In genomic region chr22:41448189-41448808, GRCh38 we compare ENCODE assay signal across 8 cellular contexts. TPM values are rescaled to one million over a fixed set of nuclear protein-coding genes. Genes with fewer than 3 reads are reported as not detected.
A peak's percentile ranks its signal among the peaks of the same experiment; 100 is the strongest.
DNase-seq lines count a peak whose midpoint lies in the region; ATAC-seq, FAIRE-seq and TF ChIP-seq lines count a peak whose summit lies in the region.

No MANE protein-coding gene starts in this region.

- H3F3A ChIP-seq in smooth muscle cell (ENCODE audit: low read depth): peaks cover 5% of the 10 kb centered on the region

- no peak for TF ChIP-seq EP300 in A549 (IDR thresholded peaks at IDR 0.05)

- H3K9me3 Mint-ChIP-seq in activated B cell treated with CpG ODN at 0.5 μM for 24 hours (no peaks in the 10 kb centered on the region), immature natural killer cell (no peaks in the 10 kb centered on the region)

- no peaks in the 10 kb centered on the region for H3K27me3 ChIP-seq in smooth muscle cell (ENCODE audit: low read depth)

- FAIRE-seq in A549 (lab: Jason Lieb, UNC): no peak

- TF ChIP-seq RAD21 in A549 (conservative IDR thresholded peaks at IDR 0.05 in 1 of 2, IDR thresholded peaks at IDR 0.05 in 1 of 2): no peak

- H2AFZ ChIP-seq in smooth muscle cell (ENCODE audit: low read depth): peak overlapping the region; percentile 59

- no peaks in the 10 kb centered on the region for H3K9me3 ChIP-seq in A549
- no peaks in the 10 kb centered on the region for H3K9me3 ChIP-seq in smooth muscle cell (replicated peaks; ENCODE audit: low read depth)

- H3K27ac ChIP-seq in A549 (peak overlapping the region; percentile 100), caudate nucleus (ENCODE audit: low read depth, low read length) (peak overlapping the region; percentile 99), smooth muscle cell (ENCODE audit: low read depth) (peak overlapping the region; percentile 97)

- peaks cover 28% of the 10 kb centered on the region for H3K79me2 ChIP-seq in smooth muscle cell (ENCODE audit: low read depth)

- H3K9ac ChIP-seq in smooth muscle cell (ENCODE audit: low read depth): peak overlapping the region; percentile 94

- DNase-seq in A549 (ENCODE audit: low read depth in 1 of 2, low spot score in 1 of 2): peak; percentile 87 to 98
- peak; percentile 94 for DNase-seq in NCI-H226
- DNase-seq in activated B cell treated with CpG ODN at 0.5 μM for 24 hours: peak; percentile 77
- peak; percentile 61 to 100 (median 99) for DNase-seq in caudate nucleus (lab: John Stamatoyannopoulos, UW)
- peak; percentile 88 to 89 (median 89) for DNase-seq in immature natural killer cell
- DNase-seq in smooth muscle cell (lab: John Stamatoyannopoulos, UW; ENCODE audit: unreplicated experiment): peak; percentile 83

- H3K4me3 Mint-ChIP-seq in activated B cell treated with CpG ODN at 0.5 μM for 24 hours (peak overlapping the region; percentile 95), immature natural killer cell (peak overlapping the region; percentile 89 to 99 (median 96))

- intact Hi-C loops in activated B cell treated with CpG ODN at 0.5 μM for 24 hours (cut with micrococcal nuclease): loop anchor here (1.0 to 10.0 kb wide), 7 partner anchors 21 to 353 kb away; partner anchors contain the start of genes ACO2, DESI1, EP300 and TEF

- POLR2A ChIA-PET in A549 (lab: Yijun Ruan, JAX): interaction anchor here (0.6 to 2.4 kb wide), 9 partner anchors 8 to 497 kb away, joined by 3 to 13 read pairs (median 4); partner anchors contain the start of genes ACO2, PHF5A, RBX1 and TEF
- POLR2A ChIA-PET in activated B cell treated with CpG ODN at 0.5 μM for 24 hours (lab: Charles Lee): interaction anchor here (0.6 to 10.7 kb wide), 21 partner anchors 9 to 414 kb away, joined by 3 to 584 read pairs (median 6); partner anchors contain the start of genes ACO2, DESI1, PHF5A and RANGAP1

- ATAC-seq in A549 (peak; percentile 76 to 85), GM18873 (IDR thresholded peaks at IDR 0.05; ENCODE audit: low FRiP score, unreplicated experiment) (peak; percentile 41), HG03175 (IDR thresholded peaks at IDR 0.05; ENCODE audit: unreplicated experiment) (peak; percentile 53), activated B cell treated with CpG ODN at 0.5 μM for 24 hours (ENCODE audit: low read depth) (peak; percentile 64)

- no peak; the same call in 1 of the 2 replicates for TF ChIP-seq POLR2A in A549 (IDR thresholded peaks at IDR 0.05; ENCODE audit: low read length)

- H3K4me1 Mint-ChIP-seq in activated B cell treated with CpG ODN at 0.5 μM for 24 hours (peaks cover 20% of the 10 kb centered on the region), immature natural killer cell (peaks cover 28 to 33% of the 10 kb centered on the region in 2 donors)

- H3K36me3 Mint-ChIP-seq in activated B cell treated with CpG ODN at 0.5 μM for 24 hours (ENCODE audit: low read depth) (peaks cover 35% of the 10 kb centered on the region), immature natural killer cell (no peaks in the 10 kb centered on the region)

- 2% methylated on average over 24 of the region's 28 CpGs for WGBS in A549 (ENCODE audit: missing lambda C conversion rate)
- WGBS in smooth muscle cell (ENCODE audit: low lambda C conversion rate): 5% methylated on average over 17 of the region's 28 CpGs

- no peak for TF ChIP-seq CTCF in A549 (IDR thresholded peaks at IDR 0.05)
- TF ChIP-seq CTCF in activated B cell treated with CpG ODN at 0.5 μM for 24 hours (IDR thresholded peaks at IDR 0.05): no peak
- TF ChIP-seq CTCF in smooth muscle cell (IDR thresholded peaks at IDR 0.05; ENCODE audit: borderline replicate concordance, insufficient read depth, poor library complexity, severe bottlenecking): no peak

- H3K4me3 ChIP-seq in A549 (peak overlapping the region; percentile 96), smooth muscle cell (peak overlapping the region; percentile 89)

- H3K4me2 ChIP-seq in A549: peak overlapping the region; percentile 76
- peak overlapping the region; percentile 86 for H3K4me2 ChIP-seq in smooth muscle cell

- H3K4me1 ChIP-seq in A549 (peaks cover 10% of the 10 kb centered on the region), smooth muscle cell (ENCODE audit: low read depth) (peaks cover 4% of the 10 kb centered on the region)

- H4K20me1 ChIP-seq in smooth muscle cell (ENCODE audit: low read depth): peaks cover 19% of the 10 kb centered on the region

- no peaks in the 10 kb centered on the region for H3K36me3 ChIP-seq in smooth muscle cell (ENCODE audit: low read depth)

- H3K27ac Mint-ChIP-seq in activated B cell treated with CpG ODN at 0.5 μM for 24 hours (peak overlapping the region; percentile 98), immature natural killer cell (peak overlapping the region; percentile 91 to 99 (median 96))

- CTCF ChIA-PET in A549 (lab: Yijun Ruan, JAX): interaction anchor here (1.0 to 2.6 kb wide), 5 partner anchors 11 to 84 kb away, joined by 3 to 11 read pairs (median 3); no protein-coding TSS in a partner anchor
- CTCF ChIA-PET in activated B cell treated with CpG ODN at 0.5 μM for 24 hours (lab: Charles Lee): interaction anchor here (1.5 to 1.9 kb wide), 3 partner anchors 44 to 70 kb away, joined by 3 to 7 read pairs (median 7); no protein-coding TSS in a partner anchor

- H3K27me3 Mint-ChIP-seq in activated B cell treated with CpG ODN at 0.5 μM for 24 hours (no peaks in the 10 kb centered on the region), immature natural killer cell (ENCODE audit: low read depth in 3 of 3) (peaks cover 18 to 38% (median 27%) of the 10 kb centered on the region in 3 donors)

TF ChIP-seq in A549, 52 proteins besides CTCF, POLR2A, EP300 and RAD21 (continues in another document):
- no peak for TF ChIP-seq HOXB13 (CRISPR knock-in tag; IDR thresholded peaks at IDR 0.05; ENCODE audit: low read depth)
- TF ChIP-seq HES2 (IDR thresholded peaks at IDR 0.05): no peak
- TF ChIP-seq EHF (CRISPR knock-in tag; IDR thresholded peaks at IDR 0.05): no peak
- peak; percentile 98 for TF ChIP-seq RFX5 (IDR thresholded peaks at IDR 0.05)
- TF ChIP-seq CBX2 (IDR thresholded peaks at IDR 0.05; ENCODE audit: borderline replicate concordance, low read depth): no peak
- TF ChIP-seq E2F6 (IDR thresholded peaks at IDR 0.05; ENCODE audit: borderline replicate concordance, low read depth): no peak
- peak; percentile 78 for TF ChIP-seq MAX (IDR thresholded peaks at IDR 0.05)
- no peak for TF ChIP-seq RARB (CRISPR knock-in tag; IDR thresholded peaks at IDR 0.05)
- peak in 1 of 2 experiments; percentile 67; a peak in 3 of 5 replicates for TF ChIP-seq JUN (IDR thresholded peaks at IDR 0.05)

RNA-seq across cellular contexts. Expression of gene TOB2, which starts 1.7 kb away (rescaled TPM):
- polyA plus RNA-seq in A549 (2011; rRNA removed) (11.4 and 11.7 TPM in 2 replicates), A549 (2017; fragmentation: RNase III; extraction: RNeasy Plus Mini Kit Qiagen cat#74134 plus additional on column Dnase treatment) (13.6 to 14.7 TPM (median 14.4 TPM) in 3 replicates), immature natural killer cell (10 to 100 TPM in 1 of 3 donors, 1 to 10 TPM in 2; 5.9 to 23.6 (median 8.6) TPM), smooth muscle cell (25.6 and 27.0 TPM in 2 replicates)
- polyA plus RNA-seq in A549 (2012; cell fraction: cytosol; rRNA removed): 8.6 and 10.5 TPM in 2 replicates
- 13.0 and 13.3 TPM in 2 replicates for polyA plus RNA-seq in A549 (2012; cell fraction: nucleus; rRNA removed)
- 18.0 and 21.6 TPM in 2 replicates for polyA minus RNA-seq in A549 (2011; rRNA and poly(A)+ RNA removed)
- total RNA-seq in activated B cell treated with CpG ODN at 0.5 μM for 24 hours (53.7 and 60.3 TPM in 2 replicates), smooth muscle cell (17.9 and 19.7 TPM in 2 replicates)

RNA-seq across cellular contexts. Expression of gene PHF5A, which starts 20.2 kb away (rescaled TPM):
- polyA plus RNA-seq in A549 (2011; rRNA removed): 69.4 and 82.6 TPM in 2 replicates
- 66.3 and 69.3 TPM in 2 replicates for polyA plus RNA-seq in A549 (2012; cell fraction: cytosol; rRNA removed)
- polyA plus RNA-seq in A549 (2012; cell fraction: nucleus; rRNA removed): 17.9 and 41.9 TPM in 2 replicates
- 78.4 to 86.6 TPM (median 80.1 TPM) in 3 replicates for polyA plus RNA-seq in A549 (2017; fragmentation: RNase III; extraction: RNeasy Plus Mini Kit Qiagen cat#74134 plus additional on column Dnase treatment)
- polyA minus RNA-seq in A549 (2011; rRNA and poly(A)+ RNA removed): 31.4 and 38.0 TPM in 2 replicates
- total RNA-seq in activated B cell treated with CpG ODN at 0.5 μM for 24 hours: 47.4 and 54.0 TPM in 2 replicates
- 10 to 100 TPM; 26.4 to 31.0 (median 29.9) TPM for polyA plus RNA-seq in immature natural killer cell
- total RNA-seq in smooth muscle cell: 28.3 and 42.7 TPM in 2 replicates
- 19.4 and 24.2 TPM in 2 replicates for polyA plus RNA-seq in smooth muscle cell

RNA-seq across cellular contexts. Expression of gene ACO2, which starts 20.6 kb away (rescaled TPM):
- polyA plus RNA-seq in A549 (2011; rRNA removed) (30.7 and 32.8 TPM in 2 replicates), A549 (2017; fragmentation: RNase III; extraction: RNeasy Plus Mini Kit Qiagen cat#74134 plus additional on column Dnase treatment) (43.7 to 45.7 TPM (median 43.7 TPM) in 3 replicates), immature natural killer cell (100 to 1,000 TPM in 2 of 3 donors, 10 to 100 TPM in 1; 77.1 to 115 (median 111) TPM), smooth muscle cell (72.1 and 85.5 TPM in 2 replicates)
- polyA plus RNA-seq in A549 (2012; cell fraction: cytosol; rRNA removed): 56.6 and 60.1 TPM in 2 replicates
- 70.9 and 105 TPM in 2 replicates for polyA plus RNA-seq in A549 (2012; cell fraction: nucleus; rRNA removed)
- polyA minus RNA-seq in A549 (2011; rRNA and poly(A)+ RNA removed): 40.0 and 48.5 TPM in 2 replicates
- total RNA-seq in activated B cell treated with CpG ODN at 0.5 μM for 24 hours (152 and 153 TPM in 2 replicates), smooth muscle cell (33.0 and 33.4 TPM in 2 replicates)

Comparison
In these comparisons a context has a peak if more than half of its experiments do, and no peak if none do; other contexts are left out.
1. Peak in every context shown above with its lines: DNase-seq, ATAC-seq, H3K4me3 ChIP-seq and H3K27ac ChIP-seq.